Comparison of ENCODE assay signal across 9 cellular contexts in the genomic region with DNA sequence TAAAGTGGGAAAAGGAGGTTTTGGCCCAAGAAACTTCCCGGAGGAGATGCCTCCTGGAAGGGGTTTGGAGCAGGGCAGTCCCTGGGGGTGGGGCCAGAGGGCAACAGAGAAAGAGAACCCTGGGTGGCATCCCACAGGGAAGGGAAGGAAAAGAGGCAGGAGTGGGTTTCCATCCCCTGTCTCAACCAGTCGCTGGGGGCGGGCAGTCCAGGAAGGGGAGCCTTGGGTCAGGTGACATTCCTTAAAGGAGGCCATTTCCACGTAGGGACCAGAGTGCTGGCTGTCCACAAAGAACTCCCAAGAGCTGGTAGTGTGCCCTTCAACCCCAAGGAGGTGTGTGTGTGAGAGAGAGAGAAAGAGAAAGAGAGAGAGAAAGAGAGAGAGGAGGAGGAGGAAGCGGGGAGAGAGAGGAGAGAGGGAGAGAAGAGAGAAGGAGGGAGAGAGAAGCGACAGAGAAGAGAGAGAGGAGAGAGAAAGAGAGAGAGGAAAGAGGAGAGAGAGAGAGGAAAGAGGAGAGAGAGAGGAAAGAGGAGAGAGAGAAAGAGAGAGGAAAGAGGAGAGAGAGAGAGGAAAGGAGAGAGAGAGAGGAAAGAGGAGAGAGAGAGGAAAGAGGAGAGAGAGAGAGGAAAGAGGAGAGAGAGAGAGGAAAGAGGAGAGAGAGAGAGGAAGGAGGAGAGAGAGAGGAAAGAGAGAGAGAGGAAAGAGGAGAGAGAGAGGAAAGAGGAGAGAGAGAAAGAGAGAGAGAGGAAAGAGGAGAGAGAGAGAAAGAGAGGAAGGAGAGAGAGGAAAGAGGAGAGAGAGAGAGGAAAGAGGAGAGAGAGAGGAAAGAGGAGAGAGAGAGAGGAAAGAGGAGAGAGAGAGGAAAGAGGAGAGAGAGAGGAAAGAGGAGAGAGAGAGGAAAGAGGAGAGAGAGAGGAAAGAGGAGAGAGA. TPM values are rescaled to one million over a fixed set of nuclear protein-coding genes. Genes with fewer than 3 reads are reported as not detected.
DNase-seq lines count a peak whose midpoint lies in the region; ATAC-seq, FAIRE-seq and TF ChIP-seq lines count a peak whose summit lies in the region.
"Not testable (repeated sequence)": the region's sequence is repeated elsewhere in the genome, so short reads cannot be mapped to it uniquely, and the experiment has no call there.
"Had no signal": no experiment of that assay in that cellular context is flagged by ENCODE, and none has a peak within 500 bp of the region (broad histone marks: within the 10 kb centered on the region; RNA-seq: fewer than 3 reads in every experiment).

No MANE protein-coding gene starts in this region.

- FAIRE-seq in HepG2 (lab: Jason Lieb, UNC): not testable (repeated sequence)

- peaks cover 21% of the 10 kb centered on the region for H3K27me3 ChIP-seq in CD8-positive, alpha-beta memory T cell (ENCODE audit: insufficient read depth, low read length, poor library complexity, severe bottlenecking)
- H3K27me3 ChIP-seq in HUES48 (ENCODE audit: control insufficient read depth, insufficient read depth, low read length) (peaks cover 15% of the 10 kb centered on the region), endodermal cell (ENCODE audit: control insufficient read depth, insufficient read depth, low read length, poor library complexity, severe bottlenecking) (peaks cover 45% of the 10 kb centered on the region), neuron (ENCODE audit: insufficient read depth, low read length) (peaks cover 24% of the 10 kb centered on the region)
- H3K27me3 ChIP-seq in HepG2 (ENCODE audit: control insufficient read depth in 1 of 2, insufficient read depth in 2 of 2, low read length in 2 of 2): not testable (repeated sequence)

- in situ Hi-C loops in HepG2 (cut with HindIII; ENCODE audit: extremely low pct_ligation_motif_present, low pct_unique_long_range_greater_than_20kb): not testable (repeated sequence)

- H3K4me1 Mint-ChIP-seq in CD8-positive, alpha-beta memory T cell: peaks cover 18 to 20% (median 18%) of the 10 kb centered on the region in 3 donors
- H3K4me1 Mint-ChIP-seq in brain: peaks cover 24% of the 10 kb centered on the region
- H3K4me1 Mint-ChIP-seq in endodermal cell: peaks cover 11% of the 10 kb centered on the region

- not testable (repeated sequence) for H3K9ac ChIP-seq in HUES48 (ENCODE audit: low read depth, low read length); endodermal cell (ENCODE audit: extremely low read depth, low read length, poor library complexity, severe bottlenecking); HepG2 (ENCODE audit: insufficient read depth, low read depth, low read length)

- WGBS in endodermal cell (ENCODE audit: insufficient coverage in 1 of 2, insufficient read length in 1 of 2), 2 experiments: 52 to 62% methylated on average over 4 to 6 of the region's 6 CpGs
- WGBS in HepG2 (ENCODE audit: low lambda C conversion rate): 84% methylated on average over 6 of the region's 6 CpGs

- not testable (repeated sequence) for H3K36me3 ChIP-seq in CD8-positive, alpha-beta memory T cell (ENCODE audit: insufficient read depth, low read length); HUES48 (ENCODE audit: control insufficient read depth, insufficient read depth, low read length); endodermal cell (ENCODE audit: control insufficient read depth, insufficient read depth, low read length); HepG2 (replicated peaks in 1 of 2; ENCODE audit: control insufficient read depth in 1 of 2, insufficient read depth in 2 of 2, low read length in 2 of 2); neuron (ENCODE audit: insufficient read depth, low read length)

- H3K27me3 Mint-ChIP-seq in CD8-positive, alpha-beta memory T cell: peaks cover 29 to 69% of the 10 kb centered on the region in 2 donors
- H3K27me3 Mint-ChIP-seq in brain: peaks cover 41% of the 10 kb centered on the region
- peaks cover 56% of the 10 kb centered on the region for H3K27me3 Mint-ChIP-seq in endodermal cell (ENCODE audit: insufficient read depth)

- H3K9me3 Mint-ChIP-seq in CD8-positive, alpha-beta memory T cell; brain; endodermal cell: not testable (repeated sequence)

- ATAC-seq in HepG2: not testable (repeated sequence)

- H4K20me1 ChIP-seq in HepG2 (ENCODE audit: insufficient read depth, low read length): not testable (repeated sequence)

- not testable (repeated sequence) for BruUV-seq in HepG2 (replicated peaks; lab: Mats Ljungman, UMichigan)

- not testable (repeated sequence) for H3K36me3 Mint-ChIP-seq in CD8-positive, alpha-beta memory T cell; brain; endodermal cell (ENCODE audit: low read depth)

- TF ChIP-seq RAD21 in HepG2 (CRISPR knock-in tag; IDR thresholded peaks at IDR 0.05): not testable (repeated sequence)

- not testable (repeated sequence) for DNase-seq in CD8-positive, alpha-beta memory T cell; HepG2 (ENCODE audit: low spot score)
- DNase-seq in NCI-H82 (lab: John Stamatoyannopoulos, UW) (peak; percentile 23), endodermal cell (peak; percentile 52)

- CTCF ChIA-PET in CD8-positive, alpha-beta memory T cell (lab: Charles Lee): interaction anchor here (1.2 to 1.3 kb wide), 2 partner anchors 11 to 106 kb away, joined by 3 read pairs; no protein-coding TSS in a partner anchor
- CTCF ChIA-PET in HepG2 (lab: Yijun Ruan, JAX; ENCODE audit: low intra/inter-chr PET ratio, low total read pairs): not testable (repeated sequence)

- H3K9me3 ChIP-seq in CD8-positive, alpha-beta memory T cell (ENCODE audit: low read length); HUES48 (ENCODE audit: control insufficient read depth, insufficient read depth, low read length); endodermal cell (ENCODE audit: control insufficient read depth, low read length); HepG2 (ENCODE audit: low read length); neuron (ENCODE audit: low read length): not testable (repeated sequence)

- not testable (repeated sequence) for H3K4me3 ChIP-seq in CD8-positive, alpha-beta memory T cell (ENCODE audit: low read length); neuron (ENCODE audit: low read length)
- H3K4me3 ChIP-seq in HUES48 (ENCODE audit: low read depth, low read length): peak overlapping the region; percentile 47
- H3K4me3 ChIP-seq in endodermal cell (ENCODE audit: low read length): peak overlapping the region; percentile 18
- 0 out of 6 replicates have a peak overlapping the region, but pooled peaks of 1 of the 3 experiments have one; percentile 31 for H3K4me3 ChIP-seq in HepG2 (replicated peaks in 1 of 3; ENCODE audit: insufficient read depth in 1 of 3, low read depth in 2 of 3, low read length in 3 of 3)

- H2AFZ ChIP-seq in HepG2 (ENCODE audit: low read length) (peak overlapping the region; percentile 6), neuron (ENCODE audit: low read depth, low read length) (peak overlapping the region; percentile 9)

- H3K4me1 ChIP-seq in CD8-positive, alpha-beta memory T cell (ENCODE audit: insufficient read depth, low read length): peaks cover 15% of the 10 kb centered on the region
- H3K4me1 ChIP-seq in HUES48 (ENCODE audit: control insufficient read depth, insufficient read depth, low read length) (peaks cover 20% of the 10 kb centered on the region), HepG2 (ENCODE audit: insufficient read depth, low read length) (peaks cover 64% of the 10 kb centered on the region)
- H3K4me1 ChIP-seq in endodermal cell (ENCODE audit: control insufficient read depth, insufficient read depth, low read length); neuron (ENCODE audit: insufficient read depth, low read length): not testable (repeated sequence)

- TF ChIP-seq POLR2A in HepG2 (IDR thresholded peaks at IDR 0.05; ENCODE audit: insufficient read depth in 1 of 2, low read depth in 2 of 2, low read length in 2 of 2): not testable (repeated sequence)

- H3K27ac ChIP-seq in CD8-positive, alpha-beta memory T cell (ENCODE audit: low read depth, low read length); HUES48 (ENCODE audit: low read depth, low read length); endodermal cell (ENCODE audit: low read depth, low read length): not testable (repeated sequence)
- H3K27ac ChIP-seq in HepG2 (ENCODE audit: extremely low read length, insufficient read depth, low read length): peak overlapping the region; percentile 22

- peak overlapping the region; percentile 77; the same call in 1 of the 2 replicates for H3K4me2 ChIP-seq in HepG2 (ENCODE audit: low read depth, low read length)

- H3K27ac Mint-ChIP-seq in CD8-positive, alpha-beta memory T cell; brain; endodermal cell: not testable (repeated sequence)

- not testable (repeated sequence) for H3K79me2 ChIP-seq in HepG2 (ENCODE audit: insufficient read depth, low read length)

- not testable (repeated sequence) for TF ChIP-seq CTCF in brain (conservative IDR thresholded peaks at IDR 0.05); endodermal cell (conservative IDR thresholded peaks at IDR 0.05); HepG2 (CRISPR knock-in tag; IDR thresholded peaks at IDR 0.05)

- intact Hi-C loops in HepG2 (cut with micrococcal nuclease; ENCODE audit: unreplicated experiment): loop anchor here (1.0 kb wide), 1 partner anchor 9 kb away; no protein-coding TSS in a partner anchor

- peak overlapping the region in 4 of 7 donors; percentile 10 to 84 (median 62) for H3K4me3 Mint-ChIP-seq in CD8-positive, alpha-beta memory T cell
- H3K4me3 Mint-ChIP-seq in brain (peak overlapping the region; percentile 42 to 75 (median 73)), endodermal cell (peak overlapping the region; percentile 35)

- POLR2A ChIA-PET in CD8-positive, alpha-beta memory T cell (lab: Charles Lee): not testable (repeated sequence)
- POLR2A ChIA-PET in HepG2 (lab: Yijun Ruan, JAX): interaction anchor here (1.0 to 3.8 kb wide), 3 partner anchors 10 to 185 kb away, joined by 3 to 66 read pairs (median 4); a partner anchor contains a TSS

- not testable (repeated sequence) for TF ChIP-seq EP300 in HepG2 (IDR thresholded peaks at IDR 0.05; ENCODE audit: low read depth in 2 of 2, low read length in 2 of 2); HepG2 (CRISPR knock-in tag; IDR thresholded peaks at IDR 0.05; ENCODE audit: borderline replicate concordance)

RNA-seq across cellular contexts. Expression of a gene that starts 31.0 kb away (rescaled TPM):
- total RNA-seq in CD8-positive, alpha-beta memory T cell: 1 to 10 TPM; 1.4 to 1.7 TPM
- not detected for polyA plus RNA-seq in CD8-positive, alpha-beta memory T cell
- polyA plus RNA-seq in brain (ENCODE audit: insufficient read depth, low read depth, low replicate concordance) (22.6 TPM), HepG2 (2011; rRNA removed) (not detected in 2 replicates)
- total RNA-seq in endodermal cell (10 to 100 TPM; 10.4 to 26.5 TPM), HepG2 (2016; rRNA removed; fragmentation: Illumina TruSeq; extraction: Trizol) (not detected in 2 replicates)
- 24.9 TPM for polyA plus RNA-seq in endodermal cell (2013, experiment 1 of 2)
- polyA plus RNA-seq in endodermal cell (2013, experiment 2 of 2): 19.4 TPM
- not detected in 2 replicates for total RNA-seq in HepG2 (2016; cell fraction: cytosol; rRNA removed; fragmentation: Illumina TruSeq; extraction: Trizol; ENCODE audit: low read depth)
- total RNA-seq in HepG2 (2016; cell fraction: insoluble cytoplasmic fraction; rRNA removed; fragmentation: Illumina TruSeq; extraction: Trizol): not detected in 2 replicates
- total RNA-seq in HepG2 (2016; cell fraction: membrane; rRNA removed; fragmentation: Illumina TruSeq; extraction: Trizol): not detected in 2 replicates
- not detected in 2 replicates for total RNA-seq in HepG2 (2016; cell fraction: nucleus; rRNA removed; fragmentation: Illumina TruSeq; extraction: Trizol)
- not detected in 2 replicates for polyA plus RNA-seq in HepG2 (2011; cell fraction: cytosol; rRNA removed)
- not detected in 2 replicates for polyA plus RNA-seq in HepG2 (2011; cell fraction: nucleus; rRNA removed)
- polyA plus RNA-seq in HepG2 (2012): not detected in 2 replicates
- not detected in 2 replicates for polyA plus RNA-seq in HepG2 (2016; cell fraction: cytosol; fragmentation: Illumina TruSeq; extraction: Trizol; ENCODE audit: low read depth)
- not detected in 2 replicates for polyA plus RNA-seq in HepG2 (2016; cell fraction: insoluble cytoplasmic fraction; fragmentation: Illumina TruSeq; extraction: Trizol; ENCODE audit: low read depth)
- polyA plus RNA-seq in HepG2 (2016; cell fraction: membrane; fragmentation: Illumina TruSeq; extraction: Trizol; ENCODE audit: low read depth): not detected in 2 replicates
- polyA plus RNA-seq in HepG2 (2016; cell fraction: nucleus; fragmentation: Illumina TruSeq; extraction: Trizol; ENCODE audit: insufficient read depth, low read depth): not detected in 2 replicates
- polyA minus RNA-seq in HepG2 (2011; rRNA and poly(A)+ RNA removed; ENCODE audit: low replicate concordance): not detected in 2 replicates
- not detected in 2 replicates for polyA minus RNA-seq in HepG2 (2011; cell fraction: cytosol; rRNA and poly(A)+ RNA removed)
- polyA minus RNA-seq in HepG2 (2011; cell fraction: nucleus; rRNA and poly(A)+ RNA removed): not detected in 2 replicates
- total RNA-seq: A673, HT1080 had no signal

Comparison
In these comparisons a context has a peak if more than half of its experiments do, and no peak if none do; other contexts are left out.
1. RNA of a gene that starts 31.0 kb away (total RNA-seq): 10.4 to 26.5 TPM in endodermal cell; 1.4 to 1.7 TPM in CD8-positive, alpha-beta memory T cell and not detected in HepG2; every median in the first group is over 4 times any median in the second.
2. Peak in every context shown above with its lines, with median percentiles within 50 percentile points of each other: H3K4me3 Mint-ChIP-seq.